ENCODE assay signal across 8 cellular contexts in genomic region chr1:55140546-55140983, GRCh38.
DNase-seq lines count a peak whose midpoint lies in the region; ATAC-seq and TF ChIP-seq lines count a peak whose summit lies in the region.

No MANE protein-coding gene starts in this region.

- H3K9me2 ChIP-seq in PC-3 (replicated peaks; ENCODE audit: low read length): no peaks in the 10 kb centered on the region

- H4K91ac ChIP-seq in neuronal stem cell (ENCODE audit: low read depth, low read length, poor library complexity): no peak overlapping the region

- H4K20me1 ChIP-seq in PC-3 (ENCODE audit: low read length): no peaks in the 10 kb centered on the region

- peak overlapping the region; percentile 58 for H3K27ac Mint-ChIP-seq in activated T-cell treated with anti-CD3 and anti-CD28 coated beads, Interleukin-2, amount 50 U/mL, for 72 hours

- H3K14ac ChIP-seq in neuronal stem cell (ENCODE audit: low read length): no peak overlapping the region

- POLR2A ChIA-PET in PC-3 (lab: Charles Lee; ENCODE audit: unreplicated experiment): no interaction called here

- TF ChIP-seq CTCF in PC-3 (conservative IDR thresholded peaks at IDR 0.05; ENCODE audit: low read depth, low read length): peak; percentile 90
- TF ChIP-seq CTCF in fibroblast of mammary gland (conservative IDR thresholded peaks at IDR 0.05; ENCODE audit: control insufficient read depth, insufficient read depth, low read depth, low read length): peak; percentile 93

- H3K4me1 Mint-ChIP-seq in activated T-cell treated with anti-CD3 and anti-CD28 coated beads, Interleukin-2, amount 50 U/mL, for 72 hours (ENCODE audit: low read depth): no peaks in the 10 kb centered on the region

- no peak overlapping the region for H3K27ac ChIP-seq in PC-3 (ENCODE audit: low read length)
- no peak overlapping the region for H3K27ac ChIP-seq in neuronal stem cell (replicated peaks; ENCODE audit: low read length)

- no peak overlapping the region for H3K18ac ChIP-seq in neuronal stem cell (ENCODE audit: low read length)

- peak; percentile 81 for ATAC-seq in GM21423 (IDR thresholded peaks at IDR 0.05; ENCODE audit: unreplicated experiment)
- peak; percentile 97 for ATAC-seq in PC-3
- peak; percentile 98 to 99 for ATAC-seq in activated T-cell treated with anti-CD3 and anti-CD28 coated beads, Interleukin-2, amount 50 U/mL, for 72 hours (replicated peaks in 1 of 2)

- no peak overlapping the region for H2BK15ac ChIP-seq in neuronal stem cell (ENCODE audit: low read length)

- peaks cover 5 to 10% of the 10 kb centered on the region in 2 donors for H3K36me3 Mint-ChIP-seq in activated T-cell treated with anti-CD3 and anti-CD28 coated beads, Interleukin-2, amount 50 U/mL, for 72 hours (ENCODE audit: insufficient read depth in 2 of 2)

- H3K27me3 ChIP-seq in PC-3 (ENCODE audit: low read length): no peaks in the 10 kb centered on the region
- H3K27me3 ChIP-seq in neuronal stem cell (ENCODE audit: control insufficient read depth in 3 of 3, insufficient read depth in 3 of 3, low read depth in 1 of 3, low read length in 3 of 3): no peaks in the 10 kb centered on the region

- peak overlapping the region in 1 of 2 donors; percentile 16 for H3K4me3 Mint-ChIP-seq in activated T-cell treated with anti-CD3 and anti-CD28 coated beads, Interleukin-2, amount 50 U/mL, for 72 hours

- H3K4me1 ChIP-seq in PC-3 (ENCODE audit: insufficient read depth, low read length): peaks cover 5% of the 10 kb centered on the region; the same call in 1 of the 2 replicates
- no peaks in the 10 kb centered on the region for H3K4me1 ChIP-seq in neuronal stem cell (ENCODE audit: control insufficient read depth in 2 of 2, insufficient read depth in 1 of 2, low read depth in 1 of 2, low read length in 2 of 2)

- H3K9me3 ChIP-seq in PC-3 (ENCODE audit: low read length) (no peaks in the 10 kb centered on the region), neuronal stem cell (replicated peaks in 1 of 2; ENCODE audit: control insufficient read depth in 2 of 2, insufficient read depth in 1 of 2, low read depth in 1 of 2, low read length in 2 of 2) (peaks cover 0 to 3% of the 10 kb centered on the region in 2 donors)

- no peaks in the 10 kb centered on the region for H3K79me1 ChIP-seq in neuronal stem cell (ENCODE audit: low read depth, low read length)

- WGBS in neuronal stem cell (ENCODE audit: extremely low coverage in 2 of 2, insufficient read length in 2 of 2, insufficient replicate concordance in 1 of 2), 2 donors: no CpG with 5 or more reads among the region's 3 CpGs

- no peaks in the 10 kb centered on the region for H3K27me3 Mint-ChIP-seq in activated T-cell treated with anti-CD3 and anti-CD28 coated beads, Interleukin-2, amount 50 U/mL, for 72 hours (ENCODE audit: low read depth)

- DNase-seq in DMS 273 treated with DMSO at 0.1 percent for 48 hours (lab: John Stamatoyannopoulos, UW) (peak; percentile 52), KG1 (lab: John Stamatoyannopoulos, UW) (peak; percentile 42), PC-3 (peak; percentile 92), fibroblast of mammary gland (ENCODE audit: low read depth) (peak; percentile 92), neuronal stem cell (ENCODE audit: low spot score) (peak; percentile 54), superior temporal gyrus (ENCODE audit: extremely low spot score) (peak; percentile 94)
- peak; percentile 76 to 79 for DNase-seq in activated T-cell treated with anti-CD3 and anti-CD28 coated beads, Interleukin-2, amount 50 U/mL, for 72 hours

- H3K4me3 ChIP-seq in PC-3 (ENCODE audit: low read length) (no peak overlapping the region), fibroblast of mammary gland (ENCODE audit: control insufficient read depth, low read depth, low read length) (no peak overlapping the region), neuronal stem cell (ENCODE audit: low read length in 2 of 2) (no peak overlapping the region)

- no peaks in the 10 kb centered on the region for H3K9me3 Mint-ChIP-seq in activated T-cell treated with anti-CD3 and anti-CD28 coated beads, Interleukin-2, amount 50 U/mL, for 72 hours

- no peaks in the 10 kb centered on the region for H3K79me2 ChIP-seq in PC-3 (ENCODE audit: low read length)

- no peak overlapping the region for H2AK5ac ChIP-seq in neuronal stem cell (ENCODE audit: low read depth, low read length)

- intact Hi-C loops in PC-3 (cut with micrococcal nuclease): loop anchor here (1.0 to 2.0 kb wide), 2 partner anchors 137 to 1444 kb away; no protein-coding TSS in a partner anchor

- H2BK12ac ChIP-seq in neuronal stem cell (ENCODE audit: low read length): no peak overlapping the region

- H4K8ac ChIP-seq in neuronal stem cell (ENCODE audit: low read depth, low read length): no peak overlapping the region

- H2BK5ac ChIP-seq in neuronal stem cell (ENCODE audit: low read length): no peak overlapping the region

- H3K36me3 ChIP-seq in PC-3 (ENCODE audit: low read depth, low read length) (peaks cover 50% of the 10 kb centered on the region), neuronal stem cell (replicated peaks in 1 of 2; ENCODE audit: control insufficient read depth in 2 of 2, insufficient read depth in 2 of 2, low read length in 2 of 2) (peaks cover 16 to 98% of the 10 kb centered on the region in 2 donors)

- CTCF ChIA-PET in PC-3 (lab: Charles Lee): no interaction called here

- H2AFZ ChIP-seq in PC-3 (ENCODE audit: low read length): no peak overlapping the region
- H2AFZ ChIP-seq in neuronal stem cell (ENCODE audit: low read length): no peak overlapping the region

- H3K4ac ChIP-seq in neuronal stem cell (ENCODE audit: low read length): no peak overlapping the region

- no peak overlapping the region for H3K9ac ChIP-seq in PC-3 (ENCODE audit: low read length)
- no peak overlapping the region for H3K9ac ChIP-seq in neuronal stem cell (ENCODE audit: low read depth, low read length, poor library complexity)

- no peak overlapping the region for H3K4me2 ChIP-seq in PC-3 (ENCODE audit: low read length)
- H3K4me2 ChIP-seq in neuronal stem cell (ENCODE audit: insufficient read depth, low read length, poor library complexity, severe bottlenecking): no peak overlapping the region

- H3K23ac ChIP-seq in neuronal stem cell (ENCODE audit: low read depth, low read length, poor library complexity): no peak overlapping the region

- peaks cover 4% of the 10 kb centered on the region for H3F3A ChIP-seq in PC-3 (ENCODE audit: low read length, unreplicated experiment)

- BruUV-seq in PC-3 (replicated peaks; lab: Mats Ljungman, UMichigan): no TSS peak

- H2BK120ac ChIP-seq in neuronal stem cell (ENCODE audit: low read depth, low read length): no peak overlapping the region

Comparison
In these comparisons a context has a peak if more than half of its experiments do, and no peak if none do; other contexts are left out.
1. DNase-seq: peak in every context shown above with its lines; median percentile 94 in superior temporal gyrus; 92 in PC-3; 92 in fibroblast of mammary gland; 78 in activated T-cell treated with anti-CD3 and anti-CD28 coated beads, Interleukin-2, amount 50 U/mL, for 72 hours; 54 in neuronal stem cell; 52 in DMS 273 treated with DMSO at 0.1 percent for 48 hours; 42 in KG1.